ENCODE assay signal across 17 cellular contexts in genomic region chr11:70505761-70506657, GRCh38.
"Had no signal": no experiment of that assay in that cellular context is flagged by ENCODE, and none has a peak within 500 bp of the region (broad histone marks: within the 10 kb centered on the region; RNA-seq: fewer than 3 reads in every experiment).

No MANE protein-coding gene starts in this region.

- H3K9me3 ChIP-seq: gastroesophageal sphincter, mucosa of descending colon, thyroid gland had no signal

- H3K4me1 Mint-ChIP-seq: activated B cell treated with CpG ODN at 0.5 μM for 24 hours; activated CD4-positive, alpha-beta T cell treated with anti-CD3 and anti-CD28 coated beads, Interleukin-2, amount 10 ng/mL, durations not matched to agents 24 days and 14 days; activated naive CD8-positive, alpha-beta T cell treated with anti-CD3 and anti-CD28 coated beads, Interleukin-2, amount 50 U/mL, for 24 hours; naive thymus-derived CD8-positive, alpha-beta T cell had no signal

- H3K27ac ChIP-seq: epithelial cell of prostate, gastroesophageal sphincter, skin epidermis, thyroid gland had no signal

- H3K4me3 ChIP-seq: gastroesophageal sphincter, mucosa of descending colon, skin epidermis, thyroid gland had no signal

- H3K27ac Mint-ChIP-seq: activated B cell treated with CpG ODN at 0.5 μM for 24 hours; activated CD4-positive, alpha-beta T cell treated with anti-CD3 and anti-CD28 coated beads, Interleukin-2, amount 10 ng/mL, durations not matched to agents 24 days and 14 days; activated naive CD8-positive, alpha-beta T cell treated with anti-CD3 and anti-CD28 coated beads, Interleukin-2, amount 50 U/mL, for 24 hours; activated T-helper 1 cell treated with anti-CD3 and anti-CD28 coated beads, Interleukin-12 subunit alpha, Interleukin-12 subunit beta, Interleukin-2, Interleukin-4 antibody, amounts not matched to agents 30 ng/mL and 10 ng/mL and 1 ng/mL, durations not matched to agents 14 hours and 24 hours and 36 hours; effector memory CD8-positive, alpha-beta T cell; naive thymus-derived CD8-positive, alpha-beta T cell had no signal

- H3K36me3 ChIP-seq: gastroesophageal sphincter, thyroid gland had no signal

- DNase-seq: activated B cell treated with CpG ODN at 0.5 μM for 24 hours; activated CD4-positive, alpha-beta T cell treated with anti-CD3 and anti-CD28 coated beads, Interleukin-2, amount 10 ng/mL, durations not matched to agents 24 days and 14 days; activated naive CD4-positive, alpha-beta T cell treated with Interleukin-2 at 50 U/mL for 16 hours; activated naive CD8-positive, alpha-beta T cell treated with anti-CD3 and anti-CD28 coated beads, Interleukin-2, amount 50 U/mL, for 24 hours; central memory CD4-positive, alpha-beta T cell; effector memory CD8-positive, alpha-beta T cell; hippocampal formation; kidney glomerular epithelial cell; mammary epithelial cell; T-helper 2 cell; thyroid gland had no signal

- H3K36me3 Mint-ChIP-seq: naive thymus-derived CD8-positive, alpha-beta T cell had no signal

- H3K4me1 ChIP-seq: gastroesophageal sphincter, thyroid gland had no signal

- H3K9me3 Mint-ChIP-seq: activated T-helper 1 cell treated with anti-CD3 and anti-CD28 coated beads, Interleukin-12 subunit alpha, Interleukin-12 subunit beta, Interleukin-2, Interleukin-4 antibody, amounts not matched to agents 30 ng/mL and 10 ng/mL and 1 ng/mL, durations not matched to agents 14 hours and 24 hours and 36 hours; effector memory CD8-positive, alpha-beta T cell had no signal

- H3K27me3 ChIP-seq: gastroesophageal sphincter, thyroid gland had no signal

- H3K4me3 Mint-ChIP-seq: activated B cell treated with CpG ODN at 0.5 μM for 24 hours; activated CD4-positive, alpha-beta T cell treated with anti-CD3 and anti-CD28 coated beads, Interleukin-2, amount 10 ng/mL, durations not matched to agents 24 days and 14 days; activated naive CD8-positive, alpha-beta T cell treated with anti-CD3 and anti-CD28 coated beads, Interleukin-2, amount 50 U/mL, for 24 hours; activated T-helper 1 cell treated with anti-CD3 and anti-CD28 coated beads, Interleukin-12 subunit alpha, Interleukin-12 subunit beta, Interleukin-2, Interleukin-4 antibody, amounts not matched to agents 30 ng/mL and 10 ng/mL and 1 ng/mL, durations not matched to agents 14 hours and 24 hours and 36 hours; effector memory CD8-positive, alpha-beta T cell; naive thymus-derived CD8-positive, alpha-beta T cell had no signal

- ATAC-seq: activated naive CD8-positive, alpha-beta T cell treated with anti-CD3 and anti-CD28 coated beads, Interleukin-2, amount 50 U/mL, for 24 hours; effector memory CD8-positive, alpha-beta T cell; gastroesophageal sphincter; mucosa of descending colon; naive thymus-derived CD8-positive, alpha-beta T cell had no signal

- H3K27me3 Mint-ChIP-seq: activated B cell treated with CpG ODN at 0.5 μM for 24 hours; activated CD4-positive, alpha-beta T cell treated with anti-CD3 and anti-CD28 coated beads, Interleukin-2, amount 10 ng/mL, durations not matched to agents 24 days and 14 days; activated naive CD8-positive, alpha-beta T cell treated with anti-CD3 and anti-CD28 coated beads, Interleukin-2, amount 50 U/mL, for 24 hours had no signal
